In the genomic region with DNA sequence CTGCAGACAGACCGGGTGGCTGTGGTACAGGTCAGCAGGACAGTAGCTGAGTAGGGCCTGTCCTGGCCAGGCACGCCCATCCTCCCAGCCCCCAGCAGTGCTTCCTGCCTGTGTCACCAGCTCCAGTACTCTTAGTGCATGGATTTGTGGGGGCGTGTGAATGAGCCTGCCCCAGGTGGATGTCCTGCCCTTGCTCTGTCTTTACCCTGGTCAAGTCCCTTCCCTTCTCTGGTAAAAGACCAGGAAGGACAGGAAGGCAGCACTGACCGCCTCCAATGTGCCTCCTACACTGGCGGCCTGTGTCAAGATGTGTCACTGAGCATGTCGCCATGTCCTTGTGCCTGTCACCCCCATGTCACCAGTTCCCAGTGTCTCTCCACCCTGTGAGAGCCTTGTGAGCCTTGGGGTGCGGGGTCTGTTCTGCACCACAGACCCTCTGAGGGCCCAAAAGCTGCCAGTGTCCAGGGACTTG, we compare ENCODE assay signal across 10 cellular contexts. TPM values are rescaled to one million over a fixed set of nuclear protein-coding genes. Genes with fewer than 3 reads are reported as not detected.
DNase-seq lines count a peak whose midpoint lies in the region; ATAC-seq and TF ChIP-seq lines count a peak whose summit lies in the region.
"Had no signal": no experiment of that assay in that cellular context is flagged by ENCODE, and none has a peak within 500 bp of the region (broad histone marks: within the 10 kb centered on the region; RNA-seq: fewer than 3 reads in every experiment).

No MANE protein-coding gene starts in this region.

- no peaks in the 10 kb centered on the region for H3K9me3 ChIP-seq in PC-3 (ENCODE audit: low read length)
- H3K9me3 ChIP-seq in fibroblast of lung (ENCODE audit: control insufficient read depth, insufficient read depth, low read depth, low read length): no peaks in the 10 kb centered on the region
- H3K9me3 ChIP-seq: BLaER1 had no signal

- no peaks in the 10 kb centered on the region for H3K9me2 ChIP-seq in PC-3 (replicated peaks; ENCODE audit: low read length)

- H3K4me1 ChIP-seq in PC-3 (ENCODE audit: insufficient read depth, low read length) (peaks cover 39% of the 10 kb centered on the region), fibroblast of lung (ENCODE audit: control insufficient read depth, extremely low read depth, insufficient read depth, low read length) (peaks cover 35% of the 10 kb centered on the region)

- H3K36me3 ChIP-seq in PC-3 (ENCODE audit: low read depth, low read length) (no peaks in the 10 kb centered on the region), fibroblast of lung (ENCODE audit: control insufficient read depth, insufficient read depth, low read length) (peaks cover 11% of the 10 kb centered on the region)
- H3K36me3 ChIP-seq: BLaER1 had no signal

- H3K9ac ChIP-seq in PC-3 (ENCODE audit: low read length) (peak overlapping the region; percentile 74; the same call in 1 of the 2 replicates), fibroblast of lung (ENCODE audit: insufficient read depth, low read length) (no peak overlapping the region)
- H3K9ac ChIP-seq: BLaER1 had no signal

- H3K36me3 Mint-ChIP-seq in osteocyte (ENCODE audit: unreplicated experiment): peaks cover 7% of the 10 kb centered on the region

- TF ChIP-seq CTCF in PC-3 (conservative IDR thresholded peaks at IDR 0.05; ENCODE audit: low read depth, low read length) (no peak), fibroblast of lung (conservative IDR thresholded peaks at IDR 0.05 in 1 of 2, IDR thresholded peaks at IDR 0.05 in 1 of 2; ENCODE audit: low read depth in 1 of 2, low read length in 2 of 2) (no peak), osteocyte (IDR thresholded peaks at IDR 0.05) (no peak)

- H3K79me2 ChIP-seq in PC-3 (ENCODE audit: low read length): peaks cover 9% of the 10 kb centered on the region; the same call in 1 of the 2 replicates
- H3K79me2 ChIP-seq in fibroblast of lung (ENCODE audit: control insufficient read depth, insufficient read depth, low read length): peaks cover 26% of the 10 kb centered on the region

- no peak for TF ChIP-seq POLR2A in erythroblast (IDR thresholded peaks at IDR 0.05; ENCODE audit: low read length)

- peak overlapping the region; percentile 53; the same call in 1 of the 2 replicates for H3K4me3 ChIP-seq in PC-3 (ENCODE audit: low read length)
- H3K4me3 ChIP-seq in fibroblast of lung (replicated peaks in 1 of 4; ENCODE audit: control extremely low read depth in 1 of 4, insufficient read depth in 1 of 4, low read depth in 3 of 4, low read length in 4 of 4): no peak overlapping the region
- H3K4me3 ChIP-seq: BLaER1 had no signal

- BruUV-seq in PC-3 (replicated peaks; lab: Mats Ljungman, UMichigan): no TSS peak

- intact Hi-C loops in PC-3 (cut with micrococcal nuclease): loop anchor here (2.0 kb wide), 1 partner anchor 16 kb away; a partner anchor contains a TSS

- H3K4me2 ChIP-seq in PC-3 (ENCODE audit: low read length): peak overlapping the region; percentile 81
- no peak overlapping the region for H3K4me2 ChIP-seq in fibroblast of lung (ENCODE audit: extremely low read depth, insufficient read depth, low read length)
- H3K4me2 ChIP-seq: BLaER1 had no signal

- H3K9me3 Mint-ChIP-seq in osteocyte (ENCODE audit: unreplicated experiment): no peaks in the 10 kb centered on the region
- H3K9me3 Mint-ChIP-seq: neural crest cell had no signal

- peak; percentile 61 for ATAC-seq in PC-3
- ATAC-seq in GM19023 (IDR thresholded peaks at IDR 0.05; ENCODE audit: unreplicated experiment): no peak
- ATAC-seq in GM21528 (IDR thresholded peaks at IDR 0.05; ENCODE audit: low FRiP score, unreplicated experiment): no peak

- peak overlapping the region; percentile 90 for H3K27ac ChIP-seq in PC-3 (ENCODE audit: low read length)
- H3K27ac ChIP-seq in fibroblast of lung (ENCODE audit: insufficient read depth, low read length): peak overlapping the region; percentile 65
- H3K27ac ChIP-seq: BLaER1 had no signal

- no peak overlapping the region for H3K4me3 Mint-ChIP-seq in osteocyte (ENCODE audit: unreplicated experiment)
- H3K4me3 Mint-ChIP-seq: neural crest cell had no signal

- POLR2A ChIA-PET in PC-3 (lab: Charles Lee; ENCODE audit: unreplicated experiment): no interaction called here

- H3F3A ChIP-seq in PC-3 (ENCODE audit: low read length, unreplicated experiment): no peaks in the 10 kb centered on the region

- H3K27ac Mint-ChIP-seq in osteocyte (ENCODE audit: unreplicated experiment): peak overlapping the region; percentile 90

- CTCF ChIA-PET in PC-3 (lab: Charles Lee): interaction anchor here (0.6 kb wide), 1 partner anchor 33 kb away, joined by 3 read pairs; a partner anchor contains a TSS

- H4K20me1 ChIP-seq in PC-3 (ENCODE audit: low read length) (no peaks in the 10 kb centered on the region), fibroblast of lung (ENCODE audit: control insufficient read depth, extremely low read depth, insufficient read depth, low read length) (no peaks in the 10 kb centered on the region)
- H4K20me1 ChIP-seq: BLaER1 had no signal

- H3K4me1 Mint-ChIP-seq in osteocyte (ENCODE audit: unreplicated experiment): peaks cover 36% of the 10 kb centered on the region

- no peak overlapping the region for H2AFZ ChIP-seq in PC-3 (ENCODE audit: low read length)
- no peak overlapping the region for H2AFZ ChIP-seq in fibroblast of lung (ENCODE audit: low read length)

- H3K27me3 ChIP-seq in PC-3 (ENCODE audit: low read length): no peaks in the 10 kb centered on the region
- H3K27me3 ChIP-seq in fibroblast of lung (ENCODE audit: control insufficient read depth, insufficient read depth, low read length): no peaks in the 10 kb centered on the region
- H3K27me3 ChIP-seq: BLaER1 had no signal

- DNase-seq in AG08395 (ENCODE audit: low spot score) (peak; percentile 40), PC-3 (peak; percentile 62), fibroblast of lung (ENCODE audit: low read depth in 2 of 2) (peak in 1 of 2 donors; percentile 48), osteocyte (ENCODE audit: extremely low spot score, unreplicated experiment) (no peak), DMS79 (lab: John Stamatoyannopoulos, UW) (no peak), erythroblast (lab: John Stamatoyannopoulos, UW) (no peak)

- H3K27me3 Mint-ChIP-seq in osteocyte (ENCODE audit: unreplicated experiment): no peaks in the 10 kb centered on the region

RNA-seq across cellular contexts. Expression of a gene that starts 11.9 kb away (rescaled TPM):
- total RNA-seq in PC-3 (2014; rRNA removed): 9.2 and 15.4 TPM in 2 replicates
- 7.7 and 9.6 TPM in 2 replicates for total RNA-seq in fibroblast of lung
- polyA plus RNA-seq in fibroblast of lung: 25.8 and 26.7 TPM in 2 replicates
- polyA plus RNA-seq in fibroblast of lung (2012): 38.2 and 42.1 TPM in 2 replicates
- 54.4 and 56.2 TPM in 2 replicates for polyA minus RNA-seq in fibroblast of lung (ENCODE audit: low replicate concordance)
- total RNA-seq in osteocyte: 43.1 and 44.8 TPM in 2 replicates

RNA-seq across cellular contexts. Expression of a gene that starts 16.8 kb away (rescaled TPM):
- 1,114 and 1,509 TPM in 2 replicates for total RNA-seq in PC-3 (2014; rRNA removed)
- total RNA-seq in fibroblast of lung: 1,754 and 2,463 TPM in 2 replicates
- polyA plus RNA-seq in fibroblast of lung: 1,911 and 1,987 TPM in 2 replicates
- 1,928 and 1,990 TPM in 2 replicates for polyA plus RNA-seq in fibroblast of lung (2012)
- polyA minus RNA-seq in fibroblast of lung (ENCODE audit: low replicate concordance): 961 and 1,095 TPM in 2 replicates
- 1,177 and 1,245 TPM in 2 replicates for total RNA-seq in osteocyte

RNA-seq across cellular contexts. Expression of a gene that starts 27.7 kb away (rescaled TPM):
- not detected in 2 replicates for total RNA-seq in PC-3 (2014; rRNA removed)
- total RNA-seq in fibroblast of lung: not detected in 2 replicates
- not detected in 2 replicates for polyA plus RNA-seq in fibroblast of lung
- polyA plus RNA-seq in fibroblast of lung (2012): 0.06 TPM in 1 of 2 replicates, not detected in the other
- not detected in 2 replicates for polyA minus RNA-seq in fibroblast of lung (ENCODE audit: low replicate concordance)
- not detected in 2 replicates for total RNA-seq in osteocyte
- total RNA-seq: neural crest cell had no signal

RNA-seq across cellular contexts. Expression of a gene that starts 32.8 kb away (rescaled TPM):
- total RNA-seq in PC-3 (2014; rRNA removed) (13.8 and 18.6 TPM in 2 replicates), fibroblast of lung (10.3 and 10.7 TPM in 2 replicates), osteocyte (7.8 TPM in 2 replicates)
- polyA plus RNA-seq in fibroblast of lung: 3.2 and 6.9 TPM in 2 replicates
- polyA plus RNA-seq in fibroblast of lung (2012): 2.6 and 6.2 TPM in 2 replicates
- polyA minus RNA-seq in fibroblast of lung (ENCODE audit: low replicate concordance): 3.4 and 12.9 TPM in 2 replicates

Comparison
In these comparisons a context has a peak if more than half of its experiments do, and no peak if none do; other contexts are left out.
1. DNase-seq: peak in AG08395 (single experiment) and PC-3 (single experiment); none in osteocyte (single experiment), DMS79 (single experiment) and erythroblast (0 of 2).